In genomic region chr6:154917941-154918340, GRCh38 we compare ENCODE assay signal across 29 cellular contexts.
"Had no signal": no experiment of that assay in that cellular context is flagged by ENCODE, and none has a peak within 500 bp of the region (broad histone marks: within the 10 kb centered on the region; RNA-seq: fewer than 3 reads in every experiment).

No MANE protein-coding gene starts in this region.

- H3K4me3 Mint-ChIP-seq: mesothelial cell of epicardium; naive thymus-derived CD4-positive, alpha-beta T cell; natural killer cell treated with Interleukin-12 subunit alpha and Interleukin-12 subunit beta and Interleukin-15 and Interleukin-18, amount 100 ng/mL, for 72 hours; neural crest cell; stimulated activated memory B cell treated with anti-CD40 and anti-IgM and Interleukin-4, amounts not matched to agents 10 μg/mL and 1 μg/mL and 100 μg/mL, for 72 hours; stimulated activated naive CD8-positive, alpha-beta T cell treated with anti-CD3 and anti-CD28 coated beads, Interleukin-15, amount 100 ng/mL, for 72 hours; type B pancreatic cell had no signal

- H3K27ac Mint-ChIP-seq: mesothelial cell of epicardium; stimulated activated memory B cell treated with anti-CD40 and anti-IgM and Interleukin-4, amounts not matched to agents 10 μg/mL and 1 μg/mL and 100 μg/mL, for 72 hours; stimulated activated naive CD8-positive, alpha-beta T cell treated with anti-CD3 and anti-CD28 coated beads, Interleukin-15, amount 100 ng/mL, for 72 hours; type B pancreatic cell had no signal

- ATAC-seq: left cardiac atrium; left lung; naive thymus-derived CD4-positive, alpha-beta T cell; natural killer cell treated with Interleukin-12 subunit alpha and Interleukin-12 subunit beta and Interleukin-15 and Interleukin-18, amount 100 ng/mL, for 72 hours; pancreas; right cardiac atrium; sciatic nerve; stimulated activated memory B cell treated with anti-CD40 and anti-IgM and Interleukin-4, amounts not matched to agents 10 μg/mL and 1 μg/mL and 100 μg/mL, for 72 hours; stimulated activated naive CD8-positive, alpha-beta T cell treated with anti-CD3 and anti-CD28 coated beads, Interleukin-15, amount 100 ng/mL, for 72 hours had no signal

- H3K9me3 ChIP-seq: left lung, neutrophil, pancreas, prostate gland, spleen, tibial nerve, uterus had no signal

- H3K27ac ChIP-seq: left lung, neutrophil, pancreas, prostate gland, spleen, tibial nerve, uterus had no signal

- H3K27me3 Mint-ChIP-seq: naive thymus-derived CD4-positive, alpha-beta T cell; natural killer cell treated with Interleukin-12 subunit alpha and Interleukin-12 subunit beta and Interleukin-15 and Interleukin-18, amount 100 ng/mL, for 72 hours; stimulated activated memory B cell treated with anti-CD40 and anti-IgM and Interleukin-4, amounts not matched to agents 10 μg/mL and 1 μg/mL and 100 μg/mL, for 72 hours; stimulated activated naive CD8-positive, alpha-beta T cell treated with anti-CD3 and anti-CD28 coated beads, Interleukin-15, amount 100 ng/mL, for 72 hours; type B pancreatic cell had no signal

- H3K36me3 Mint-ChIP-seq: natural killer cell treated with Interleukin-12 subunit alpha and Interleukin-12 subunit beta and Interleukin-15 and Interleukin-18, amount 100 ng/mL, for 72 hours; stimulated activated memory B cell treated with anti-CD40 and anti-IgM and Interleukin-4, amounts not matched to agents 10 μg/mL and 1 μg/mL and 100 μg/mL, for 72 hours; type B pancreatic cell had no signal

- H3K4me1 ChIP-seq: left lung, pancreas, prostate gland, tibial nerve, uterus had no signal

- H3K4me3 ChIP-seq: left lung, lung, pancreas, prostate gland, spleen, tibial nerve, uterus had no signal

- DNase-seq: hippocampal formation; kidney glomerular epithelial cell; left cardiac atrium; left lung; mesendoderm; naive thymus-derived CD4-positive, alpha-beta T cell; occipital lobe; pancreas; posterior cingulate gyrus; retina; right cardiac atrium; small intestine; spleen; stimulated activated CD4-positive, alpha-beta T cell treated with anti-CD3 and anti-CD28 coated beads, Interleukin-4, amount 100 ng/mL, for 24 hours; stimulated activated CD8-positive, alpha-beta memory T cell treated with anti-CD3 and anti-CD28 coated beads, Interleukin-4, amount 100 ng/mL, for 48 hours; stimulated activated naive CD4-positive, alpha-beta T cell treated with Interleukin-2 at 50 U/mL for 16 hours; stimulated activated naive CD8-positive, alpha-beta T cell treated with anti-CD3 and anti-CD28 coated beads, Interleukin-15, amount 100 ng/mL, for 72 hours; substantia nigra; uterus had no signal

- H3K36me3 ChIP-seq: left lung, neutrophil, pancreas, prostate gland, spleen, tibial nerve, uterus had no signal

- H3K27me3 ChIP-seq: left lung, neutrophil, pancreas, spleen, tibial nerve, uterus had no signal

- H3K9me3 Mint-ChIP-seq: mesothelial cell of epicardium; naive thymus-derived CD4-positive, alpha-beta T cell; natural killer cell treated with Interleukin-12 subunit alpha and Interleukin-12 subunit beta and Interleukin-15 and Interleukin-18, amount 100 ng/mL, for 72 hours; neural crest cell; stimulated activated memory B cell treated with anti-CD40 and anti-IgM and Interleukin-4, amounts not matched to agents 10 μg/mL and 1 μg/mL and 100 μg/mL, for 72 hours; stimulated activated naive CD8-positive, alpha-beta T cell treated with anti-CD3 and anti-CD28 coated beads, Interleukin-15, amount 100 ng/mL, for 72 hours; type B pancreatic cell had no signal
